1 cellular context compared by ENCODE assay signal in the genomic region with DNA sequence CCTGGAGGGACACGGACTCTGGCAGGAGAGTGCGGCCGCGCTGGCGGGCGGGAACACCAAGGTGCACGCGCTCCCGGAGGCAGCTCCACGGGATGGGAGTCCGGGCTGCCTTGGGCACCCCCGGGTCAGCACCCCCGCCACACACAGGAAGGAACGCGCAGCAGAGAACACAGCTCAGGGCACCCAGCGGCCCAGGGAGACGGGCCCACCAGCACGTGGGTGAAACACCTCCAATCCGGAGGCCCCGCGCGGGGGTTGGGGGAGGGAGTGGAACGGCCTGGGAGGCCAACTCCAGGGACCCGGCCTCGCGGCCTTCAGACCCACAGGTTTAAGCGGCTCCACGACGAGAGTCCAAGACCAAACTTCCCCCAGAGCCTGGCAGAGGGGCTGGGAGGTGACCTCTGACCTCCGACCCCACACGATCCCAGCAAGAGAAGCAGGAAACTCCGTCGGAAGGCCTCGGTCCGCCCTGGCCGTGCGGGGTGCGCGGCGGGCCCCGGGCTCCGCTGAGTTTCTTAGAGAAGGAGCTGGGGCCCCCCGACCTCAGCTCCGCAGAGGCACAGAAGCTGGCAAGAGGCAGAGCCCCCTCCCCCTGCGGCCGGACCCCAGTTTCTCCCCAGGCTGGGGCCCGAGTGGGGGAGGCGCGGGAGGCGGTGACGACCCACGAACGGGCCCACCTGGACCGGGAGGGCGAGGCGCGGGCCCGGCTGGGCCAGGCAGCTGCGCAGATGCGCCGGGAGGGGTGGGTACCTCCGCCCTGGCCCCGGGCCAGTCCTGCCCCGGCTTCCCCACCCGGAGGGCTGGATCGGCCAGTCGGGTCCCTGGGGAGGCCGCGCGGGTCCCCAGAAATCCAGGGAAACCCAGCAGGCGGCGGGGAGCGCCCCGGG.
A peak's percentile ranks its signal among the peaks of the same experiment; 100 is the strongest.
TF ChIP-seq lines count a peak whose summit lies in the region.

No MANE protein-coding gene starts in this region.

TF ChIP-seq in WTC11, 78 proteins besides CTCF, POLR2A, EP300 and RAD21 (continued from another document):
- TF ChIP-seq, protein P1, sequence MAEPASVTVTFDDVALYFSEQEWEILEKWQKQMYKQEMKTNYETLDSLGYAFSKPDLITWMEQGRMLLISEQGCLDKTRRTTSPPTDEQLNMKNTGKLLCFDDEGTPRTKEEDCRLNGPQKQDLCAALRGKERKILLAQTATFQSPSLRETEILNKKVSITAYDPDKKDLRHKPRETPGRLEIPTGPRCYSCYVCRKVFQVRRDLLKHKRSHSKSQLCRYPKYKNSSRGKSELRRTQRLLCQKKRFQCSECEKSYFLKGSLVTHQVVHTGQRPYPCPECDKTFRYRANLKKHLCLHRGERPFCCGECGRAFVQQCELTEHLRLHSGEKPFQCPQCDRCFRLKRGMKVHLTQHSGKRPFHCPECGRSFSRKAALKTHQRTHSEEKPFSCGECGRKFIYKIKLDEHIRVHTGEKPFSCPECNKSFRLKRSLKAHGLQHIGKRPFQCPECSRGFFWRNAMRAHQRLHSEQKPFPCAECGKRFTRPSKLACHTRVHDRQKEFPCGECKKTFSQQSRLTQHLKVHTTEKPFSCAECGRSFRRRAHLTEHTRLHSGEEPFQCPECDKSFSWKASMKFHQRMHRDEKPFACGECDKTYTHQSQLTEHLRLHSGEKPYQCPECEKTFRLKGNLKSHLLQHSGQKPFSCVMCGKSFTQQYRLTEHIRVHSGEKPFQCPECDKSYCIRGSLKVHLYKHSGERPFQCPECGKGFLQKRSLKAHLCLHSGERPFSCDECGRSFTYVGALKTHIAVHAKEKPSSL (CRISPR knock-in tag; conservative IDR thresholded peaks at IDR 0.05): no peak
- no peak for TF ChIP-seq GRHL2 (CRISPR knock-in tag; IDR thresholded peaks at IDR 0.05; ENCODE audit: insufficient replicate concordance, severe bottlenecking)
- TF ChIP-seq ZNF219 (CRISPR knock-in tag; IDR thresholded peaks at IDR 0.05; ENCODE audit: borderline replicate concordance): no peak
- TF ChIP-seq, protein P2, sequence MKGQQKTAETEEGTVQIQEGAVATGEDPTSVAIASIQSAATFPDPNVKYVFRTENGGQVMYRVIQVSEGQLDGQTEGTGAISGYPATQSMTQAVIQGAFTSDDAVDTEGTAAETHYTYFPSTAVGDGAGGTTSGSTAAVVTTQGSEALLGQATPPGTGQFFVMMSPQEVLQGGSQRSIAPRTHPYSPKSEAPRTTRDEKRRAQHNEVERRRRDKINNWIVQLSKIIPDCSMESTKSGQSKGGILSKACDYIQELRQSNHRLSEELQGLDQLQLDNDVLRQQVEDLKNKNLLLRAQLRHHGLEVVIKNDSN (CRISPR knock-in tag; IDR thresholded peaks at IDR 0.05): peak; percentile 69
- TF ChIP-seq, protein P3, sequence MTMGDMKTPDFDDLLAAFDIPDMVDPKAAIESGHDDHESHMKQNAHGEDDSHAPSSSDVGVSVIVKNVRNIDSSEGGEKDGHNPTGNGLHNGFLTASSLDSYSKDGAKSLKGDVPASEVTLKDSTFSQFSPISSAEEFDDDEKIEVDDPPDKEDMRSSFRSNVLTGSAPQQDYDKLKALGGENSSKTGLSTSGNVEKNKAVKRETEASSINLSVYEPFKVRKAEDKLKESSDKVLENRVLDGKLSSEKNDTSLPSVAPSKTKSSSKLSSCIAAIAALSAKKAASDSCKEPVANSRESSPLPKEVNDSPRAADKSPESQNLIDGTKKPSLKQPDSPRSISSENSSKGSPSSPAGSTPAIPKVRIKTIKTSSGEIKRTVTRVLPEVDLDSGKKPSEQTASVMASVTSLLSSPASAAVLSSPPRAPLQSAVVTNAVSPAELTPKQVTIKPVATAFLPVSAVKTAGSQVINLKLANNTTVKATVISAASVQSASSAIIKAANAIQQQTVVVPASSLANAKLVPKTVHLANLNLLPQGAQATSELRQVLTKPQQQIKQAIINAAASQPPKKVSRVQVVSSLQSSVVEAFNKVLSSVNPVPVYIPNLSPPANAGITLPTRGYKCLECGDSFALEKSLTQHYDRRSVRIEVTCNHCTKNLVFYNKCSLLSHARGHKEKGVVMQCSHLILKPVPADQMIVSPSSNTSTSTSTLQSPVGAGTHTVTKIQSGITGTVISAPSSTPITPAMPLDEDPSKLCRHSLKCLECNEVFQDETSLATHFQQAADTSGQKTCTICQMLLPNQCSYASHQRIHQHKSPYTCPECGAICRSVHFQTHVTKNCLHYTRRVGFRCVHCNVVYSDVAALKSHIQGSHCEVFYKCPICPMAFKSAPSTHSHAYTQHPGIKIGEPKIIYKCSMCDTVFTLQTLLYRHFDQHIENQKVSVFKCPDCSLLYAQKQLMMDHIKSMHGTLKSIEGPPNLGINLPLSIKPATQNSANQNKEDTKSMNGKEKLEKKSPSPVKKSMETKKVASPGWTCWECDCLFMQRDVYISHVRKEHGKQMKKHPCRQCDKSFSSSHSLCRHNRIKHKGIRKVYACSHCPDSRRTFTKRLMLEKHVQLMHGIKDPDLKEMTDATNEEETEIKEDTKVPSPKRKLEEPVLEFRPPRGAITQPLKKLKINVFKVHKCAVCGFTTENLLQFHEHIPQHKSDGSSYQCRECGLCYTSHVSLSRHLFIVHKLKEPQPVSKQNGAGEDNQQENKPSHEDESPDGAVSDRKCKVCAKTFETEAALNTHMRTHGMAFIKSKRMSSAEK (CRISPR knock-in tag; IDR thresholded peaks at IDR 0.05; ENCODE audit: borderline replicate concordance): no peak
- TF ChIP-seq GTF2I (CRISPR knock-in tag; conservative IDR thresholded peaks at IDR 0.05): no peak
- TF ChIP-seq OVOL2 (CRISPR knock-in tag; IDR thresholded peaks at IDR 0.05; ENCODE audit: borderline replicate concordance): no peak
- TF ChIP-seq CREM (CRISPR knock-in tag; IDR thresholded peaks at IDR 0.05): no peak
- no peak for TF ChIP-seq NR3C1 (CRISPR knock-in tag; conservative IDR thresholded peaks at IDR 0.05; ENCODE audit: low read depth)
- TF ChIP-seq, protein P4, sequence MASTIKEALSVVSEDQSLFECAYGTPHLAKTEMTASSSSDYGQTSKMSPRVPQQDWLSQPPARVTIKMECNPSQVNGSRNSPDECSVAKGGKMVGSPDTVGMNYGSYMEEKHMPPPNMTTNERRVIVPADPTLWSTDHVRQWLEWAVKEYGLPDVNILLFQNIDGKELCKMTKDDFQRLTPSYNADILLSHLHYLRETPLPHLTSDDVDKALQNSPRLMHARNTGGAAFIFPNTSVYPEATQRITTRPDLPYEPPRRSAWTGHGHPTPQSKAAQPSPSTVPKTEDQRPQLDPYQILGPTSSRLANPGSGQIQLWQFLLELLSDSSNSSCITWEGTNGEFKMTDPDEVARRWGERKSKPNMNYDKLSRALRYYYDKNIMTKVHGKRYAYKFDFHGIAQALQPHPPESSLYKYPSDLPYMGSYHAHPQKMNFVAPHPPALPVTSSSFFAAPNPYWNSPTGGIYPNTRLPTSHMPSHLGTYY (CRISPR knock-in tag; IDR thresholded peaks at IDR 0.05): no peak
- no peak for TF ChIP-seq ESRRA (CRISPR knock-in tag; IDR thresholded peaks at IDR 0.05; ENCODE audit: borderline replicate concordance)
- TF ChIP-seq AFF4 (CRISPR knock-in tag; IDR thresholded peaks at IDR 0.05; ENCODE audit: borderline replicate concordance): no peak
- TF ChIP-seq ZBTB21 (CRISPR knock-in tag; IDR thresholded peaks at IDR 0.05; ENCODE audit: borderline replicate concordance): no peak
- no peak for TF ChIP-seq SMAD4 (CRISPR knock-in tag; IDR thresholded peaks at IDR 0.05)
- TF ChIP-seq, protein P5, sequence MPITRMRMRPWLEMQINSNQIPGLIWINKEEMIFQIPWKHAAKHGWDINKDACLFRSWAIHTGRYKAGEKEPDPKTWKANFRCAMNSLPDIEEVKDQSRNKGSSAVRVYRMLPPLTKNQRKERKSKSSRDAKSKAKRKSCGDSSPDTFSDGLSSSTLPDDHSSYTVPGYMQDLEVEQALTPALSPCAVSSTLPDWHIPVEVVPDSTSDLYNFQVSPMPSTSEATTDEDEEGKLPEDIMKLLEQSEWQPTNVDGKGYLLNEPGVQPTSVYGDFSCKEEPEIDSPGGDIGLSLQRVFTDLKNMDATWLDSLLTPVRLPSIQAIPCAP (CRISPR knock-in tag; IDR thresholded peaks at IDR 0.05): 0 out of 2 replicates have a peak, but pooled peaks have one; percentile 32
- no peak for TF ChIP-seq FOXK1 (CRISPR knock-in tag; IDR thresholded peaks at IDR 0.05)
- TF ChIP-seq ZNF263 (CRISPR knock-in tag; IDR thresholded peaks at IDR 0.05; ENCODE audit: low read depth): no peak
- no peak for TF ChIP-seq FOXJ3 (CRISPR knock-in tag; IDR thresholded peaks at IDR 0.05; ENCODE audit: borderline replicate concordance)
- TF ChIP-seq, protein P6, sequence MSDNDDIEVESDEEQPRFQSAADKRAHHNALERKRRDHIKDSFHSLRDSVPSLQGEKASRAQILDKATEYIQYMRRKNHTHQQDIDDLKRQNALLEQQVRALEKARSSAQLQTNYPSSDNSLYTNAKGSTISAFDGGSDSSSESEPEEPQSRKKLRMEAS (CRISPR knock-in tag; IDR thresholded peaks at IDR 0.05): no peak; the same call in 1 of the 2 replicates
- no peak for TF ChIP-seq FOXP4 (CRISPR knock-in tag; IDR thresholded peaks at IDR 0.05)
- TF ChIP-seq TCF7 (CRISPR knock-in tag; IDR thresholded peaks at IDR 0.05; ENCODE audit: low read depth): 0 out of 2 replicates have a peak, but pooled peaks have one; percentile 19
- TF ChIP-seq ARID4B (CRISPR knock-in tag; IDR thresholded peaks at IDR 0.05; ENCODE audit: borderline replicate concordance): no peak
TF ChIP-seq in WTC11: peak in this region for 5.
